11 cellular contexts compared by ENCODE assay signal in the genomic region with DNA sequence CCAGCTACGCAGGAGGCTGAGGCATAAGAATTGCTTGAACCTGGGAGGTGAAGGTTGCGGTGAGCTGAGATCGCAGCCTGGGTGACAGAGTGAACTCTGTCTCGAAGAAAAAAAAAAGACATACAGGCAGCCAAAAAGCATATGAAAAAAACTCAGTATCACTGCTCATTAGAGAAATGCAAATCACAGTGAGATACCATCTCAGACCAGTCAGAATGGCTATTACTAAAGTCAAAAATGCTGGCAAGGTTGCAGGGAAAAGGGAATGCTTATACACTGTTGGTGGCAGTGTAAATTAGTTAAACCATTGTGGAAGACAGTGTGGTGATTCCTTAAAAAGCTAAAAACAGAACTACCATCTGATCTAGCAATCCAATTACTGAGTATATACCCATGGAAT.
"Had no signal": no experiment of that assay in that cellular context is flagged by ENCODE, and none has a peak within 500 bp of the region (broad histone marks: within the 10 kb centered on the region; RNA-seq: fewer than 3 reads in every experiment).

No MANE protein-coding gene starts in this region.

- H3K4me3 ChIP-seq: GM23248, GM23338, HAP-1 had no signal

- H2AFZ ChIP-seq: GM23248, GM23338 had no signal

- H3K27ac ChIP-seq: GM23248 had no signal

- H3K9ac ChIP-seq: GM23248 had no signal

- H3K36me3 ChIP-seq: HAP-1 had no signal

- ATAC-seq: GM23338, HCT116 had no signal

- FAIRE-seq: H1, H54 had no signal

- H3K4me2 ChIP-seq: GM23338 had no signal

- DNase-seq: GM23248, GOT3, H7, H9, HCEC 1CT, HFFc6 had no signal

- H3K27ac Mint-ChIP-seq: GM23338, H9, HFFc6 had no signal

- H3K4me3 Mint-ChIP-seq: GM23338, H9, HFFc6 had no signal
